21 cellular contexts compared by ENCODE assay signal in genomic region chr17:50475362-50475761, GRCh38. TPM values are rescaled to one million over a fixed set of nuclear protein-coding genes. Genes with fewer than 3 reads are reported as not detected.
DNase-seq lines count a peak whose midpoint lies in the region; ATAC-seq, FAIRE-seq and TF ChIP-seq lines count a peak whose summit lies in the region.
"Had no signal": no experiment of that assay in that cellular context is flagged by ENCODE, and none has a peak within 500 bp of the region (broad histone marks: within the 10 kb centered on the region; RNA-seq: fewer than 3 reads in every experiment).

No MANE protein-coding gene starts in this region.

- TF ChIP-seq RAD21 in HepG2 (CRISPR knock-in tag; IDR thresholded peaks at IDR 0.05) = no peak

- no peaks in the 10 kb centered on the region for H3K9me3 ChIP-seq in body of pancreas
- H3K9me3 ChIP-seq in HepG2 (ENCODE audit: low read length) = no peaks in the 10 kb centered on the region
- no peaks in the 10 kb centered on the region for H3K9me3 ChIP-seq in mucosa of descending colon
- no peaks in the 10 kb centered on the region for H3K9me3 ChIP-seq in transverse colon

- H3K9ac ChIP-seq in HepG2 (ENCODE audit: insufficient read depth, low read depth, low read length) = no peak overlapping the region

- CTCF ChIA-PET in HepG2 (lab: Yijun Ruan, JAX; ENCODE audit: low intra/inter-chr PET ratio, low total read pairs) = no interaction called here

- intact Hi-C loops in body of pancreas (cut with DNase I) = loop anchor here (10.0 kb wide), 1 partner anchor 111 kb away; no protein-coding TSS in a partner anchor
- intact Hi-C loops in HepG2 (cut with micrococcal nuclease; ENCODE audit: unreplicated experiment) = no loop called here
- intact Hi-C loops in mucosa of descending colon (cut with DNase I, micrococcal nuclease) = no loop called here
- intact Hi-C loops in transverse colon (cut with DNase I; ENCODE audit: low total_unique reads) = no loop called here

- peaks cover 52% of the 10 kb centered on the region for H3K4me1 ChIP-seq in body of pancreas
- peaks cover 45% of the 10 kb centered on the region for H3K4me1 ChIP-seq in HepG2 (ENCODE audit: insufficient read depth, low read length)
- H3K4me1 ChIP-seq in mucosa of descending colon (ENCODE audit: low read depth) = peaks cover 27% of the 10 kb centered on the region
- H3K4me1 ChIP-seq in transverse colon = peaks cover 14 to 38% (median 27%) of the 10 kb centered on the region in 4 donors

- H3K27ac ChIP-seq in body of pancreas (peak overlapping the region in 3 of 4 donors; percentile 27 to 83 (median 55)), HepG2 (ENCODE audit: extremely low read length, insufficient read depth, low read length) (no peak overlapping the region), transverse colon (peak overlapping the region in 3 of 4 donors; percentile 57 to 64 (median 58))

- in situ Hi-C loops in HepG2 (cut with HindIII; ENCODE audit: extremely low pct_ligation_motif_present, low pct_unique_long_range_greater_than_20kb) (loop anchor here (5.0 kb wide), 1 partner anchor 78 kb away; the partner anchor contains the start of gene LRRC59), transverse colon (cut with MboI; ENCODE audit: low pct_ligation_motif_present in 1 of 4, low pct_unique_long_range_greater_than_20kb in 1 of 4, low sequenced_read_pairs in 3 of 4) (no loop called here)

- H2AFZ ChIP-seq in HepG2 (ENCODE audit: low read length) = no peak overlapping the region

- BruUV-seq in HepG2 (replicated peaks; lab: Mats Ljungman, UMichigan) = no TSS peak

- H3K36me3 ChIP-seq in body of pancreas (replicated peaks in 1 of 2; ENCODE audit: insufficient read depth in 1 of 2, low read depth in 2 of 2) (no peaks in the 10 kb centered on the region), HepG2 (replicated peaks in 1 of 2; ENCODE audit: control insufficient read depth in 1 of 2, insufficient read depth in 2 of 2, low read length in 2 of 2) (peaks cover 21% of the 10 kb centered on the region in 2 experiments; a peak in 4 of 5 replicates), mucosa of descending colon (ENCODE audit: low read depth) (no peaks in the 10 kb centered on the region), transverse colon (no peaks in the 10 kb centered on the region)

- TF ChIP-seq CTCF in body of pancreas (IDR thresholded peaks at IDR 0.05) (no peak), HepG2 (CRISPR knock-in tag; IDR thresholded peaks at IDR 0.05) (no peak), mucosa of descending colon (IDR thresholded peaks at IDR 0.05) (no peak), transverse colon (IDR thresholded peaks at IDR 0.05) (no peak), GM20000 (IDR thresholded peaks at IDR 0.05; ENCODE audit: extremely low read depth, missing control alignments) (no peak)

- no peak for TF ChIP-seq EP300 in HepG2 (IDR thresholded peaks at IDR 0.05; ENCODE audit: low read depth in 2 of 2, low read length in 2 of 2)
- no peak for TF ChIP-seq EP300 in HepG2 (CRISPR knock-in tag; IDR thresholded peaks at IDR 0.05; ENCODE audit: borderline replicate concordance)
- TF ChIP-seq EP300 in transverse colon (IDR thresholded peaks at IDR 0.05; ENCODE audit: low read depth) = no peak

- H3K27me3 ChIP-seq in body of pancreas (no peaks in the 10 kb centered on the region), HepG2 (ENCODE audit: control insufficient read depth in 1 of 2, insufficient read depth in 2 of 2, low read length in 2 of 2) (no peaks in the 10 kb centered on the region), transverse colon (no peaks in the 10 kb centered on the region)

- TF ChIP-seq POLR2A in body of pancreas (IDR thresholded peaks at IDR 0.05) (no peak), HepG2 (IDR thresholded peaks at IDR 0.05; ENCODE audit: insufficient read depth in 1 of 2, low read depth in 2 of 2, low read length in 2 of 2) (no peak), transverse colon (IDR thresholded peaks at IDR 0.05) (no peak)

- peaks cover under 1% of the 10 kb centered on the region for H3K79me2 ChIP-seq in HepG2 (ENCODE audit: insufficient read depth, low read length)

- FAIRE-seq in HepG2 (lab: Jason Lieb, UNC) = peak; percentile 23
- FAIRE-seq: D721Med, G401.6, GM12891 had no signal

- no peak for DNase-seq in body of pancreas
- DNase-seq in HepG2 (ENCODE audit: low spot score) = no peak
- DNase-seq in mucosa of descending colon = peak; percentile 10 to 22 (median 18)
- DNase-seq in transverse colon = no peak
- DNase-seq in NCI-H345 treated with DMSO at 0.1 percent for 48 hours (lab: John Stamatoyannopoulos, UW; ENCODE audit: unreplicated experiment) = no peak
- DNase-seq in activated T-cell treated with anti-CD3 and anti-CD28 coated beads, Interleukin-2, amount 50 U/mL, for 1 hour = no peak
- DNase-seq in GM20000 (ENCODE audit: low spot score) = no peak
- DNase-seq: CD8-positive, alpha-beta T cell; COR-L47; DMS153; DMS79 treated with DMSO at 0.1 percent for 48 hours; EL; GOT3; H9 had no signal

- POLR2A ChIA-PET in HepG2 (lab: Yijun Ruan, JAX) = no interaction called here

- no peak overlapping the region for H3K4me2 ChIP-seq in HepG2 (ENCODE audit: low read depth, low read length)

- 72 to 79% methylated on average over 4 of the region's 4 CpGs for WGBS in body of pancreas, 2 donors
- WGBS in HepG2 (ENCODE audit: low lambda C conversion rate) = 91% methylated on average over 4 of the region's 4 CpGs
- 60 to 79% methylated on average over 2 to 4 of the region's 4 CpGs for WGBS in transverse colon (ENCODE audit: low coverage in 1 of 2), 2 donors

- no peak overlapping the region for H3K4me3 ChIP-seq in body of pancreas
- H3K4me3 ChIP-seq in HepG2 (replicated peaks in 1 of 3; ENCODE audit: insufficient read depth in 1 of 3, low read depth in 2 of 3, low read length in 3 of 3) = no peak overlapping the region
- no peak overlapping the region for H3K4me3 ChIP-seq in mucosa of descending colon
- peak overlapping the region in 1 of 4 donors; percentile 39 for H3K4me3 ChIP-seq in transverse colon

- no peak for ATAC-seq in body of pancreas
- no peak for ATAC-seq in HepG2
- no peak for ATAC-seq in mucosa of descending colon
- ATAC-seq: CD8-positive, alpha-beta T cell had no signal

- H4K20me1 ChIP-seq in HepG2 (ENCODE audit: insufficient read depth, low read length) = peaks cover 4% of the 10 kb centered on the region; the same call in 1 of the 2 replicates

RNA-seq across cellular contexts. Expression of gene RSAD1, which starts 3.3 kb away (rescaled TPM):
- total RNA-seq in body of pancreas = 10 to 100 TPM; 39.2 to 44.5 TPM
- 16.0 and 22.7 TPM in 2 replicates for total RNA-seq in HepG2 (2016; rRNA removed; fragmentation: Illumina TruSeq; extraction: Trizol)
- 7.3 and 10.0 TPM in 2 replicates for total RNA-seq in HepG2 (2016; cell fraction: cytosol; rRNA removed; fragmentation: Illumina TruSeq; extraction: Trizol; ENCODE audit: low read depth)
- total RNA-seq in HepG2 (2016; cell fraction: insoluble cytoplasmic fraction; rRNA removed; fragmentation: Illumina TruSeq; extraction: Trizol) = 16.9 and 22.5 TPM in 2 replicates
- total RNA-seq in HepG2 (2016; cell fraction: membrane; rRNA removed; fragmentation: Illumina TruSeq; extraction: Trizol) = 13.4 and 14.3 TPM in 2 replicates
- 30.4 and 33.5 TPM in 2 replicates for total RNA-seq in HepG2 (2016; cell fraction: nucleus; rRNA removed; fragmentation: Illumina TruSeq; extraction: Trizol)
- polyA plus RNA-seq in HepG2 (2011; rRNA removed) = 27.7 and 36.1 TPM in 2 replicates
- 18.4 and 20.0 TPM in 2 replicates for polyA plus RNA-seq in HepG2 (2011; cell fraction: cytosol; rRNA removed)
- polyA plus RNA-seq in HepG2 (2011; cell fraction: nucleus; rRNA removed) = 105 and 113 TPM in 2 replicates
- 23.6 and 33.3 TPM in 2 replicates for polyA plus RNA-seq in HepG2 (2012)
- 5.4 and 6.8 TPM in 2 replicates for polyA plus RNA-seq in HepG2 (2016; cell fraction: cytosol; fragmentation: Illumina TruSeq; extraction: Trizol; ENCODE audit: low read depth)
- polyA plus RNA-seq in HepG2 (2016; cell fraction: insoluble cytoplasmic fraction; fragmentation: Illumina TruSeq; extraction: Trizol; ENCODE audit: low read depth) = 26.1 and 30.3 TPM in 2 replicates
- 12.5 and 12.8 TPM in 2 replicates for polyA plus RNA-seq in HepG2 (2016; cell fraction: membrane; fragmentation: Illumina TruSeq; extraction: Trizol; ENCODE audit: low read depth)
- polyA plus RNA-seq in HepG2 (2016; cell fraction: nucleus; fragmentation: Illumina TruSeq; extraction: Trizol; ENCODE audit: insufficient read depth, low read depth) = 76.0 and 77.9 TPM in 2 replicates
- polyA minus RNA-seq in HepG2 (2011; rRNA and poly(A)+ RNA removed; ENCODE audit: low replicate concordance) = 18.5 and 34.3 TPM in 2 replicates
- 8.6 and 9.4 TPM in 2 replicates for polyA minus RNA-seq in HepG2 (2011; cell fraction: cytosol; rRNA and poly(A)+ RNA removed)
- 53.4 and 55.7 TPM in 2 replicates for polyA minus RNA-seq in HepG2 (2011; cell fraction: nucleus; rRNA and poly(A)+ RNA removed)
- total RNA-seq in mucosa of descending colon = 10 to 100 TPM; 35.9 to 38.2 (median 37.7) TPM
- total RNA-seq in transverse colon = 10 to 100 TPM; 19.1 to 35.6 (median 28.2) TPM

RNA-seq across cellular contexts. Expression of gene CHAD, which starts 6.7 kb away (rescaled TPM):
- total RNA-seq in body of pancreas = 10 to 100 TPM in 1 of 2 donors, 1 to 10 TPM in 1; 8.8 to 13.2 TPM
- total RNA-seq in HepG2 (2016; rRNA removed; fragmentation: Illumina TruSeq; extraction: Trizol) = not detected in 2 replicates
- not detected in 2 replicates for total RNA-seq in HepG2 (2016; cell fraction: cytosol; rRNA removed; fragmentation: Illumina TruSeq; extraction: Trizol; ENCODE audit: low read depth)
- total RNA-seq in HepG2 (2016; cell fraction: insoluble cytoplasmic fraction; rRNA removed; fragmentation: Illumina TruSeq; extraction: Trizol) = 0.09 TPM in 1 of 2 replicates, not detected in the other
- not detected in 2 replicates for total RNA-seq in HepG2 (2016; cell fraction: membrane; rRNA removed; fragmentation: Illumina TruSeq; extraction: Trizol)
- total RNA-seq in HepG2 (2016; cell fraction: nucleus; rRNA removed; fragmentation: Illumina TruSeq; extraction: Trizol) = not detected in 2 replicates
- polyA plus RNA-seq in HepG2 (2011; rRNA removed) = 1.4 and 2.2 TPM in 2 replicates
- 0.56 and 1.1 TPM in 2 replicates for polyA plus RNA-seq in HepG2 (2011; cell fraction: cytosol; rRNA removed)
- 7.9 and 10.0 TPM in 2 replicates for polyA plus RNA-seq in HepG2 (2011; cell fraction: nucleus; rRNA removed)
- polyA plus RNA-seq in HepG2 (2012) = 4.3 and 5.0 TPM in 2 replicates
- not detected in 2 replicates for polyA plus RNA-seq in HepG2 (2016; cell fraction: cytosol; fragmentation: Illumina TruSeq; extraction: Trizol; ENCODE audit: low read depth)
- not detected in 2 replicates for polyA plus RNA-seq in HepG2 (2016; cell fraction: insoluble cytoplasmic fraction; fragmentation: Illumina TruSeq; extraction: Trizol; ENCODE audit: low read depth)
- polyA plus RNA-seq in HepG2 (2016; cell fraction: membrane; fragmentation: Illumina TruSeq; extraction: Trizol; ENCODE audit: low read depth) = not detected in 2 replicates
- polyA plus RNA-seq in HepG2 (2016; cell fraction: nucleus; fragmentation: Illumina TruSeq; extraction: Trizol; ENCODE audit: insufficient read depth, low read depth) = 1.1 TPM in 1 of 2 replicates, not detected in the other
- 0.07 and 1.3 TPM in 2 replicates for polyA minus RNA-seq in HepG2 (2011; rRNA and poly(A)+ RNA removed; ENCODE audit: low replicate concordance)
- not detected in 2 replicates for polyA minus RNA-seq in HepG2 (2011; cell fraction: cytosol; rRNA and poly(A)+ RNA removed)
- 0.64 and 0.87 TPM in 2 replicates for polyA minus RNA-seq in HepG2 (2011; cell fraction: nucleus; rRNA and poly(A)+ RNA removed)
- 10 to 100 TPM in 1 of 3 donors, 1 to 10 TPM in 2; 4.6 to 15.3 (median 5.8) TPM for total RNA-seq in mucosa of descending colon
- total RNA-seq in transverse colon = 10 to 100 TPM in 3 of 4 donors, 1 to 10 TPM in 1; 9.6 to 59.8 (median 19.7) TPM
- total RNA-seq: A673; CD8-positive, alpha-beta T cell; HT1080 had no signal
- polyA plus RNA-seq: BJ, CD14-positive monocyte had no signal

RNA-seq across cellular contexts. Expression of gene MYCBPAP, which starts 32.9 kb away (rescaled TPM):
- total RNA-seq in body of pancreas = under 1 TPM in 1 of 2 donors, not detected in 1; 0.33 TPM
- total RNA-seq in HepG2 (2016; rRNA removed; fragmentation: Illumina TruSeq; extraction: Trizol) = 0.24 and 0.36 TPM in 2 replicates
- total RNA-seq in HepG2 (2016; cell fraction: cytosol; rRNA removed; fragmentation: Illumina TruSeq; extraction: Trizol; ENCODE audit: low read depth) = not detected in 2 replicates
- 0.09 and 0.32 TPM in 2 replicates for total RNA-seq in HepG2 (2016; cell fraction: insoluble cytoplasmic fraction; rRNA removed; fragmentation: Illumina TruSeq; extraction: Trizol)
- total RNA-seq in HepG2 (2016; cell fraction: membrane; rRNA removed; fragmentation: Illumina TruSeq; extraction: Trizol) = 0.41 TPM in 1 of 2 replicates, not detected in the other
- total RNA-seq in HepG2 (2016; cell fraction: nucleus; rRNA removed; fragmentation: Illumina TruSeq; extraction: Trizol) = 0.47 and 1.0 TPM in 2 replicates
- polyA plus RNA-seq in HepG2 (2011; rRNA removed) = 0.18 and 0.22 TPM in 2 replicates
- 0.12 and 0.13 TPM in 2 replicates for polyA plus RNA-seq in HepG2 (2011; cell fraction: cytosol; rRNA removed)
- 0.69 and 1.0 TPM in 2 replicates for polyA plus RNA-seq in HepG2 (2011; cell fraction: nucleus; rRNA removed)
- polyA plus RNA-seq in HepG2 (2012) = 0.48 and 0.56 TPM in 2 replicates
- polyA plus RNA-seq in HepG2 (2016; cell fraction: cytosol; fragmentation: Illumina TruSeq; extraction: Trizol; ENCODE audit: low read depth) = not detected in 2 replicates
- 0.36 and 0.41 TPM in 2 replicates for polyA plus RNA-seq in HepG2 (2016; cell fraction: insoluble cytoplasmic fraction; fragmentation: Illumina TruSeq; extraction: Trizol; ENCODE audit: low read depth)
- polyA plus RNA-seq in HepG2 (2016; cell fraction: membrane; fragmentation: Illumina TruSeq; extraction: Trizol; ENCODE audit: low read depth) = 0.07 TPM in 1 of 2 replicates, not detected in the other
- 0.93 and 1.1 TPM in 2 replicates for polyA plus RNA-seq in HepG2 (2016; cell fraction: nucleus; fragmentation: Illumina TruSeq; extraction: Trizol; ENCODE audit: insufficient read depth, low read depth)
- 0.33 TPM in 1 of 2 replicates, not detected in the other for polyA minus RNA-seq in HepG2 (2011; rRNA and poly(A)+ RNA removed; ENCODE audit: low replicate concordance)
- polyA minus RNA-seq in HepG2 (2011; cell fraction: cytosol; rRNA and poly(A)+ RNA removed) = not detected in 2 replicates
- 0.52 and 0.75 TPM in 2 replicates for polyA minus RNA-seq in HepG2 (2011; cell fraction: nucleus; rRNA and poly(A)+ RNA removed)
- total RNA-seq in mucosa of descending colon = 1 to 10 TPM; 1.6 to 3.4 (median 2.4) TPM
- total RNA-seq in transverse colon = 1 to 10 TPM in 2 of 4 donors, under 1 TPM in 1, not detected in 1; 0.64 to 3.7 (median 2.7) TPM
- total RNA-seq: HT1080 had no signal
- polyA plus RNA-seq: CD14-positive monocyte had no signal

RNA-seq across cellular contexts. Expression of gene ACSF2, which starts 49.3 kb away (rescaled TPM):
- 100 to 1,000 TPM in 1 of 2 donors, 10 to 100 TPM in 1; 18.7 to 120 TPM for total RNA-seq in body of pancreas
- total RNA-seq in HepG2 (2016; rRNA removed; fragmentation: Illumina TruSeq; extraction: Trizol) = 32.0 and 87.3 TPM in 2 replicates
- total RNA-seq in HepG2 (2016; cell fraction: cytosol; rRNA removed; fragmentation: Illumina TruSeq; extraction: Trizol; ENCODE audit: low read depth) = 20.7 and 23.9 TPM in 2 replicates
- total RNA-seq in HepG2 (2016; cell fraction: insoluble cytoplasmic fraction; rRNA removed; fragmentation: Illumina TruSeq; extraction: Trizol) = 26.9 and 94.3 TPM in 2 replicates
- 19.8 and 21.0 TPM in 2 replicates for total RNA-seq in HepG2 (2016; cell fraction: membrane; rRNA removed; fragmentation: Illumina TruSeq; extraction: Trizol)
- 90.8 and 95.0 TPM in 2 replicates for total RNA-seq in HepG2 (2016; cell fraction: nucleus; rRNA removed; fragmentation: Illumina TruSeq; extraction: Trizol)
- 109 and 117 TPM in 2 replicates for polyA plus RNA-seq in HepG2 (2011; rRNA removed)
- 68.6 and 80.4 TPM in 2 replicates for polyA plus RNA-seq in HepG2 (2011; cell fraction: cytosol; rRNA removed)
- 334 and 438 TPM in 2 replicates for polyA plus RNA-seq in HepG2 (2011; cell fraction: nucleus; rRNA removed)
- polyA plus RNA-seq in HepG2 (2012) = 79.7 and 97.7 TPM in 2 replicates
- 8.6 and 9.0 TPM in 2 replicates for polyA plus RNA-seq in HepG2 (2016; cell fraction: cytosol; fragmentation: Illumina TruSeq; extraction: Trizol; ENCODE audit: low read depth)
- 26.3 and 30.3 TPM in 2 replicates for polyA plus RNA-seq in HepG2 (2016; cell fraction: insoluble cytoplasmic fraction; fragmentation: Illumina TruSeq; extraction: Trizol; ENCODE audit: low read depth)
- 13.4 and 14.3 TPM in 2 replicates for polyA plus RNA-seq in HepG2 (2016; cell fraction: membrane; fragmentation: Illumina TruSeq; extraction: Trizol; ENCODE audit: low read depth)
- polyA plus RNA-seq in HepG2 (2016; cell fraction: nucleus; fragmentation: Illumina TruSeq; extraction: Trizol; ENCODE audit: insufficient read depth, low read depth) = 198 and 222 TPM in 2 replicates
- 87.1 and 260 TPM in 2 replicates for polyA minus RNA-seq in HepG2 (2011; rRNA and poly(A)+ RNA removed; ENCODE audit: low replicate concordance)
- 32.1 and 36.7 TPM in 2 replicates for polyA minus RNA-seq in HepG2 (2011; cell fraction: cytosol; rRNA and poly(A)+ RNA removed)
- 111 and 114 TPM in 2 replicates for polyA minus RNA-seq in HepG2 (2011; cell fraction: nucleus; rRNA and poly(A)+ RNA removed)
- 100 to 1,000 TPM in 1 of 3 donors, 10 to 100 TPM in 2; 79.7 to 246 (median 99.4) TPM for total RNA-seq in mucosa of descending colon
- 100 to 1,000 TPM; 165 to 460 (median 190) TPM for total RNA-seq in transverse colon

RNA-seq across cellular contexts. Expression of gene EPN3, which starts 57.2 kb away (rescaled TPM):
- total RNA-seq in body of pancreas (10 to 100 TPM; 11.9 to 20.1 TPM), HepG2 (2016; rRNA removed; fragmentation: Illumina TruSeq; extraction: Trizol) (0.41 and 0.95 TPM in 2 replicates), mucosa of descending colon (10 to 100 TPM; 16.2 to 40.0 (median 27.4) TPM), transverse colon (10 to 100 TPM; 19.2 to 95.7 (median 57.4) TPM)
- 0.88 and 1.1 TPM in 2 replicates for total RNA-seq in HepG2 (2016; cell fraction: cytosol; rRNA removed; fragmentation: Illumina TruSeq; extraction: Trizol; ENCODE audit: low read depth)
- 0.54 and 0.71 TPM in 2 replicates for total RNA-seq in HepG2 (2016; cell fraction: insoluble cytoplasmic fraction; rRNA removed; fragmentation: Illumina TruSeq; extraction: Trizol)
- 0.90 and 1.3 TPM in 2 replicates for total RNA-seq in HepG2 (2016; cell fraction: membrane; rRNA removed; fragmentation: Illumina TruSeq; extraction: Trizol)
- 1.1 and 1.6 TPM in 2 replicates for total RNA-seq in HepG2 (2016; cell fraction: nucleus; rRNA removed; fragmentation: Illumina TruSeq; extraction: Trizol)
- 0.05 and 0.11 TPM in 2 replicates for polyA plus RNA-seq in HepG2 (2011; rRNA removed)
- 0.04 and 0.09 TPM in 2 replicates for polyA plus RNA-seq in HepG2 (2011; cell fraction: cytosol; rRNA removed)
- 0.23 and 0.35 TPM in 2 replicates for polyA plus RNA-seq in HepG2 (2011; cell fraction: nucleus; rRNA removed)
- 0.09 and 0.15 TPM in 2 replicates for polyA plus RNA-seq in HepG2 (2012)
- polyA plus RNA-seq in HepG2 (2016; cell fraction: cytosol; fragmentation: Illumina TruSeq; extraction: Trizol; ENCODE audit: low read depth) = 0.40 and 0.55 TPM in 2 replicates
- polyA plus RNA-seq in HepG2 (2016; cell fraction: insoluble cytoplasmic fraction; fragmentation: Illumina TruSeq; extraction: Trizol; ENCODE audit: low read depth) = 1.2 and 1.4 TPM in 2 replicates
- 0.73 and 0.91 TPM in 2 replicates for polyA plus RNA-seq in HepG2 (2016; cell fraction: membrane; fragmentation: Illumina TruSeq; extraction: Trizol; ENCODE audit: low read depth)
- 1.2 and 1.7 TPM in 2 replicates for polyA plus RNA-seq in HepG2 (2016; cell fraction: nucleus; fragmentation: Illumina TruSeq; extraction: Trizol; ENCODE audit: insufficient read depth, low read depth)
- 0.35 and 1.4 TPM in 2 replicates for polyA minus RNA-seq in HepG2 (2011; rRNA and poly(A)+ RNA removed; ENCODE audit: low replicate concordance)
- 0.20 and 0.53 TPM in 2 replicates for polyA minus RNA-seq in HepG2 (2011; cell fraction: cytosol; rRNA and poly(A)+ RNA removed)
- polyA minus RNA-seq in HepG2 (2011; cell fraction: nucleus; rRNA and poly(A)+ RNA removed) = 1.1 and 3.2 TPM in 2 replicates
- total RNA-seq: CD8-positive, alpha-beta T cell; HT1080 had no signal
- polyA plus RNA-seq: BJ, CD14-positive monocyte had no signal

Comparison
In these comparisons a context has a peak if more than half of its experiments do, and no peak if none do; other contexts are left out.
1. DNase-seq: peak in mucosa of descending colon (3 of 3); none in body of pancreas (0 of 4), HepG2 (single experiment), transverse colon (single experiment), NCI-H345 treated with DMSO at 0.1 percent for 48 hours (single experiment), activated T-cell treated with anti-CD3 and anti-CD28 coated beads, Interleukin-2, amount 50 U/mL, for 1 hour (single experiment) and GM20000 (single experiment).